19 cellular contexts compared by ENCODE assay signal in the genomic region with DNA sequence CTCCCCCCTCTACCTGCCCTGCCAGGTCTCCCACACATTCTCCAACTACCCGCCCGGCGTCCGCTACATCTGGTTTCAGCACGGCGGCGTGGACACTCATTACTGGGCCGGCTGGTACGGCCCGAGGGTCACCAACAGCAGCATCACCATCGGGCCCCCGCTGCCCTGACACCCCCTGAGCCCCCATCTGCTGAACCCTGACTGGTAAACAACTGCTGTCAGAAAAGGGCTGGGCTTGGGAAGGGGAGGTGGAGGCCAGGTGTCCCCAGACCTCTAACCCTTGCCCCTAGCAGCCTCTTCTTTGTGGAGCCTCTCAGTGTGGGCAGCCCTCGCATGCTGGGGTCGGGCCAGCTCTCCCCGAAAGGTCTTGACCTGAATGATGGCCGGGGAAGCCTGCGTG. TPM values are rescaled to one million over a fixed set of nuclear protein-coding genes. Genes with fewer than 3 reads are reported as not detected.
A peak's percentile ranks its signal among the peaks of the same experiment; 100 is the strongest.
DNase-seq lines count a peak whose midpoint lies in the region; ATAC-seq and TF ChIP-seq lines count a peak whose summit lies in the region.
"Had no signal": no experiment of that assay in that cellular context is flagged by ENCODE, and none has a peak within 500 bp of the region (broad histone marks: within the 10 kb centered on the region; RNA-seq: fewer than 3 reads in every experiment).

No MANE protein-coding gene starts in this region.

- H3K27ac ChIP-seq in CD4-positive, alpha-beta T cell (ENCODE audit: low read depth, low read length), result no peak overlapping the region
- H3K27ac ChIP-seq in IMR-90 (ENCODE audit: insufficient read depth, low read length) (no peak overlapping the region), osteoblast (ENCODE audit: low read depth, low read length) (no peak overlapping the region)
- H3K27ac ChIP-seq: BLaER1 treated with 17β-estradiol and CSF1 and Interleukin-3, amounts not matched to agents 10 nM and 100 nM; HL-60 had no signal

- H3K79me2 ChIP-seq in osteoblast (ENCODE audit: insufficient read depth, low read length), result no peaks in the 10 kb centered on the region

- H3K9ac ChIP-seq in IMR-90 (ENCODE audit: low read depth, low read length), result no peak overlapping the region
- H3K9ac ChIP-seq: BLaER1 treated with 17β-estradiol and CSF1 and Interleukin-3, amounts not matched to agents 10 nM and 100 nM had no signal

- no peak overlapping the region for H3K4ac ChIP-seq in IMR-90 (ENCODE audit: low read depth, low read length)

- TF ChIP-seq RAD21 in IMR-90 (IDR thresholded peaks at IDR 0.05; ENCODE audit: low read length), result no peak

- BruUV-seq in IMR-90 (replicated peaks; lab: Mats Ljungman, UMichigan), result no TSS peak

- POLR2A ChIA-PET in CD4-positive, alpha-beta T cell (lab: Charles Lee), result no interaction called here
- POLR2A ChIA-PET in IMR-90 (lab: Charles Lee; ENCODE audit: unreplicated experiment), result no interaction called here

- no peak overlapping the region for H3K14ac ChIP-seq in IMR-90 (replicated peaks; ENCODE audit: low read depth, low read length)

- TF ChIP-seq POLR2A in IMR-90 (IDR thresholded peaks at IDR 0.05; ENCODE audit: low read depth, low read length), result no peak

- WGBS in IMR-90 (ENCODE audit: extremely low coverage in 2 of 2, insufficient read length in 1 of 2), 2 experiments, result 97% methylated on average over 7 of the region's 17 CpGs; no CpG with 5 or more reads in 1 of the 2 experiments

- DNase-seq in CD4-positive, alpha-beta T cell, result no peak
- no peak for DNase-seq in IMR-90
- DNase-seq in neural crest cell (ENCODE audit: low read depth, low spot score), result no peak
- DNase-seq in H4 (ENCODE audit: low spot score), result no peak
- DNase-seq in osteoblast (ENCODE audit: insufficient read length, low spot score, missing footprints), result no peak
- no peak for DNase-seq in DMS53 treated with DMSO at 0.1 percent for 48 hours (lab: John Stamatoyannopoulos, UW; ENCODE audit: unreplicated experiment)
- DNase-seq: 8988T; CD8-positive, alpha-beta memory T cell; COR-L47; DMS 273 treated with DMSO at 0.1 percent for 48 hours; DMS53; HFFc6; KG1 had no signal

- CTCF ChIA-PET in CD4-positive, alpha-beta T cell (lab: Charles Lee), result interaction anchor here (2.7 kb wide), 1 partner anchor 59 kb away, joined by 6 read pairs; no protein-coding TSS in a partner anchor
- CTCF ChIA-PET in IMR-90 (lab: Yijun Ruan, JAX), result no interaction called here

- no peaks in the 10 kb centered on the region for H3K27me3 Mint-ChIP-seq in CD4-positive, alpha-beta T cell
- peaks cover 24% of the 10 kb centered on the region for H3K27me3 Mint-ChIP-seq in neural crest cell (ENCODE audit: low read depth)
- H3K27me3 Mint-ChIP-seq: B cell; CD8-positive, alpha-beta memory T cell; IgD-negative memory B cell had no signal

- no peaks in the 10 kb centered on the region for H4K20me1 ChIP-seq in IMR-90 (ENCODE audit: insufficient read depth, low read length)
- no peaks in the 10 kb centered on the region for H4K20me1 ChIP-seq in osteoblast (ENCODE audit: insufficient read depth, low read length)

- dilution Hi-C loops in IMR-90 (cut with HindIII; ENCODE audit: low sequenced_read_pairs, unreplicated experiment), result no loop called here

- no peak overlapping the region for H2BK20ac ChIP-seq in IMR-90 (ENCODE audit: low read depth, low read length)

- H3K4me1 ChIP-seq in IMR-90 (ENCODE audit: control insufficient read depth, insufficient read depth, low read length) (no peaks in the 10 kb centered on the region), osteoblast (ENCODE audit: insufficient read depth, low read length) (no peaks in the 10 kb centered on the region)

- no peak for TF ChIP-seq CTCF in CD4-positive, alpha-beta T cell (IDR thresholded peaks at IDR 0.05)
- no peak for TF ChIP-seq CTCF in IMR-90 (conservative IDR thresholded peaks at IDR 0.05; ENCODE audit: low read depth, low read length)
- TF ChIP-seq CTCF in neural crest cell (conservative IDR thresholded peaks at IDR 0.05), result no peak
- TF ChIP-seq CTCF in osteoblast (IDR thresholded peaks at IDR 0.05; ENCODE audit: extremely low read depth, low read depth, low read length), result no peak

- H2AK9ac ChIP-seq in IMR-90 (replicated peaks; ENCODE audit: low read depth, low read length, poor library complexity), result peak overlapping the region; percentile 24

- no peaks in the 10 kb centered on the region for H3K9me1 ChIP-seq in IMR-90 (ENCODE audit: insufficient read depth, low read length)

- H3K18ac ChIP-seq in IMR-90 (ENCODE audit: low read depth, low read length), result no peak overlapping the region

- no peak overlapping the region for H2BK5ac ChIP-seq in IMR-90 (ENCODE audit: low read depth, low read length, poor library complexity, severe bottlenecking)

- no peak overlapping the region for H2BK120ac ChIP-seq in IMR-90 (ENCODE audit: low read depth, low read length)

- no peak overlapping the region for H4K8ac ChIP-seq in IMR-90 (ENCODE audit: low read depth in 2 of 2, low read length in 2 of 2)

- H3K56ac ChIP-seq in IMR-90 (ENCODE audit: extremely low read depth, insufficient read depth, low read length), result no peak overlapping the region

- H3K4me3 ChIP-seq in IMR-90 (ENCODE audit: insufficient read depth, low read depth, low read length) (no peak overlapping the region), osteoblast (ENCODE audit: insufficient read depth, low read length) (no peak overlapping the region)
- H3K4me3 ChIP-seq: BLaER1 treated with 17β-estradiol and CSF1 and Interleukin-3, amounts not matched to agents 10 nM and 100 nM; HAP-1 had no signal

- no peak overlapping the region for H2AK5ac ChIP-seq in IMR-90 (ENCODE audit: low read depth, low read length)

- no peaks in the 10 kb centered on the region for H3K9me3 Mint-ChIP-seq in CD4-positive, alpha-beta T cell
- no peaks in the 10 kb centered on the region for H3K9me3 Mint-ChIP-seq in neural crest cell
- H3K9me3 Mint-ChIP-seq: CD8-positive, alpha-beta memory T cell; HFFc6; IgD-negative memory B cell had no signal

- peaks cover 19% of the 10 kb centered on the region for H3K36me3 ChIP-seq in IMR-90 (ENCODE audit: control insufficient read depth, insufficient read depth, low read length)
- no peaks in the 10 kb centered on the region for H3K36me3 ChIP-seq in osteoblast (ENCODE audit: insufficient read depth, low read length)

- peaks cover under 1% of the 10 kb centered on the region for H3K4me1 Mint-ChIP-seq in CD4-positive, alpha-beta T cell (ENCODE audit: low read depth)
- H3K4me1 Mint-ChIP-seq in neural crest cell, result no peaks in the 10 kb centered on the region

- no peak overlapping the region for H4K91ac ChIP-seq in IMR-90 (ENCODE audit: insufficient read depth, low read depth, low read length)

- no peak overlapping the region for H3K4me2 ChIP-seq in IMR-90 (ENCODE audit: low read depth, low read length)
- H3K4me2 ChIP-seq in osteoblast (ENCODE audit: insufficient read depth, low read length), result no peak overlapping the region
- H3K4me2 ChIP-seq: BLaER1 treated with 17β-estradiol and CSF1 and Interleukin-3, amounts not matched to agents 10 nM and 100 nM had no signal

- H3K27ac Mint-ChIP-seq in CD4-positive, alpha-beta T cell, result no peak overlapping the region
- H3K27ac Mint-ChIP-seq in neural crest cell (ENCODE audit: unreplicated experiment), result no peak overlapping the region
- H3K27ac Mint-ChIP-seq: B cell, HFFc6, IgD-negative memory B cell had no signal

- no peaks in the 10 kb centered on the region for H3K9me3 ChIP-seq in CD4-positive, alpha-beta T cell (ENCODE audit: control insufficient read depth, low read length)
- H3K9me3 ChIP-seq in IMR-90 (ENCODE audit: control insufficient read depth, insufficient read depth, low read length), result no peaks in the 10 kb centered on the region
- H3K9me3 ChIP-seq in osteoblast (ENCODE audit: low read depth, low read length), result no peaks in the 10 kb centered on the region
- H3K9me3 ChIP-seq: BLaER1 treated with 17β-estradiol and CSF1 and Interleukin-3, amounts not matched to agents 10 nM and 100 nM; HAP-1 had no signal

- no peaks in the 10 kb centered on the region for H3K79me1 ChIP-seq in IMR-90 (ENCODE audit: low read depth in 1 of 2, low read length in 2 of 2)

- H2AFZ ChIP-seq in IMR-90 (replicated peaks; ENCODE audit: low read length, poor library complexity), result no peak overlapping the region
- no peak overlapping the region for H2AFZ ChIP-seq in osteoblast (ENCODE audit: low read length)

- no peak overlapping the region for H3K23ac ChIP-seq in IMR-90 (ENCODE audit: low read depth, low read length)

- H3K27me3 ChIP-seq in CD4-positive, alpha-beta T cell (ENCODE audit: control insufficient read depth, insufficient read depth, low read length), result no peaks in the 10 kb centered on the region
- no peaks in the 10 kb centered on the region for H3K27me3 ChIP-seq in IMR-90 (ENCODE audit: control insufficient read depth, insufficient read depth, low read length)
- H3K27me3 ChIP-seq in osteoblast (ENCODE audit: insufficient read depth, low read length), result no peaks in the 10 kb centered on the region
- H3K27me3 ChIP-seq: BLaER1 treated with 17β-estradiol and CSF1 and Interleukin-3, amounts not matched to agents 10 nM and 100 nM had no signal

- intact Hi-C loops in CD4-positive, alpha-beta T cell (cut with DNase I, micrococcal nuclease), result no loop called here
- intact Hi-C loops in IMR-90 (cut with micrococcal nuclease), result no loop called here

- H4K5ac ChIP-seq in IMR-90 (ENCODE audit: low read depth, low read length), result no peak overlapping the region

- H3K36me3 Mint-ChIP-seq in CD4-positive, alpha-beta T cell (ENCODE audit: low read depth), result peaks cover 53% of the 10 kb centered on the region
- no peaks in the 10 kb centered on the region for H3K36me3 Mint-ChIP-seq in neural crest cell (ENCODE audit: low read depth)

- peak overlapping the region; percentile 11 for H3K4me3 Mint-ChIP-seq in CD4-positive, alpha-beta T cell
- peak overlapping the region; percentile 49 for H3K4me3 Mint-ChIP-seq in neural crest cell
- H3K4me3 Mint-ChIP-seq: B cell, HFFc6 had no signal

- no peak overlapping the region for H2BK15ac ChIP-seq in IMR-90 (ENCODE audit: low read depth, low read length)

- ATAC-seq in CD4-positive, alpha-beta T cell (ENCODE audit: poor library complexity), result no peak
- no peak for ATAC-seq in IMR-90 (ENCODE audit: low read depth)

- in situ Hi-C loops in IMR-90 (cut with MboI; ENCODE audit: low sequenced_read_pairs), result no loop called here

RNA-seq across cellular contexts. Expression of a gene that starts 2.9 kb away (rescaled TPM):
- 1 to 10 TPM; 1.6 to 1.9 TPM for total RNA-seq in CD4-positive, alpha-beta T cell
- total RNA-seq in IMR-90 (2012; rRNA removed) (6.4 and 6.8 TPM in 2 replicates), neural crest cell (1.2 and 1.5 TPM in 2 replicates), osteoblast (8.7 and 8.8 TPM in 2 replicates)
- polyA plus RNA-seq in IMR-90 (2012; rRNA removed), result 7.5 and 9.9 TPM in 2 replicates
- 7.1 and 11.6 TPM in 2 replicates for polyA plus RNA-seq in IMR-90 (2012; cell fraction: cytosol; rRNA removed)
- polyA plus RNA-seq in IMR-90 (2012; cell fraction: nucleus; rRNA removed; ENCODE audit: low replicate concordance), result 2.6 and 3.8 TPM in 2 replicates
- total RNA-seq in H4 (2014; rRNA removed; shearing (Covaris generic)), result 7.2 and 7.4 TPM in 2 replicates

RNA-seq across cellular contexts. Expression of a gene that starts 6.4 kb away (rescaled TPM):
- total RNA-seq in CD4-positive, alpha-beta T cell, result 10 to 100 TPM; 44.9 to 48.4 TPM
- total RNA-seq in IMR-90 (2012; rRNA removed) (7.8 and 9.3 TPM in 2 replicates), neural crest cell (9.7 and 10.7 TPM in 2 replicates), osteoblast (14.4 and 16.3 TPM in 2 replicates)
- 25.5 and 30.5 TPM in 2 replicates for polyA plus RNA-seq in IMR-90 (2012; rRNA removed)
- 23.4 and 34.2 TPM in 2 replicates for polyA plus RNA-seq in IMR-90 (2012; cell fraction: cytosol; rRNA removed)
- polyA plus RNA-seq in IMR-90 (2012; cell fraction: nucleus; rRNA removed; ENCODE audit: low replicate concordance), result 165 and 273 TPM in 2 replicates
- 7.8 and 8.8 TPM in 2 replicates for total RNA-seq in H4 (2014; rRNA removed; shearing (Covaris generic))

RNA-seq across cellular contexts. Expression of a gene that starts 6.9 kb away (rescaled TPM):
- total RNA-seq in CD4-positive, alpha-beta T cell, result 1 to 10 TPM; 3.2 to 3.7 TPM
- 0.36 and 0.56 TPM in 2 replicates for total RNA-seq in IMR-90 (2012; rRNA removed)
- 1.7 and 2.1 TPM in 2 replicates for polyA plus RNA-seq in IMR-90 (2012; rRNA removed)
- polyA plus RNA-seq in IMR-90 (2012; cell fraction: cytosol; rRNA removed), result 4.2 and 9.1 TPM in 2 replicates
- polyA plus RNA-seq in IMR-90 (2012; cell fraction: nucleus; rRNA removed; ENCODE audit: low replicate concordance), result 6.0 and 6.5 TPM in 2 replicates
- 0.30 and 0.61 TPM in 2 replicates for total RNA-seq in neural crest cell
- total RNA-seq in H4 (2014; rRNA removed; shearing (Covaris generic)), result 0.76 and 2.3 TPM in 2 replicates
- 0.29 and 0.36 TPM in 2 replicates for total RNA-seq in osteoblast
- total RNA-seq: A673 had no signal

RNA-seq across cellular contexts. Expression of a gene that starts 19.8 kb away (rescaled TPM):
- 10 to 100 TPM; 24.6 to 28.3 TPM for total RNA-seq in CD4-positive, alpha-beta T cell
- total RNA-seq in IMR-90 (2012; rRNA removed), result 44.6 and 47.5 TPM in 2 replicates
- polyA plus RNA-seq in IMR-90 (2012; rRNA removed), result 70.9 and 80.4 TPM in 2 replicates
- polyA plus RNA-seq in IMR-90 (2012; cell fraction: cytosol; rRNA removed), result 71.3 and 77.4 TPM in 2 replicates
- polyA plus RNA-seq in IMR-90 (2012; cell fraction: nucleus; rRNA removed; ENCODE audit: low replicate concordance), result 53.4 and 70.4 TPM in 2 replicates
- total RNA-seq in neural crest cell, result 106 and 111 TPM in 2 replicates
- total RNA-seq in H4 (2014; rRNA removed; shearing (Covaris generic)), result 130 and 134 TPM in 2 replicates
- total RNA-seq in osteoblast, result 20.6 and 22.7 TPM in 2 replicates

RNA-seq across cellular contexts. Expression of a gene that starts 30.4 kb away (rescaled TPM):
- total RNA-seq in CD4-positive, alpha-beta T cell, result under 1 TPM; 0.05 to 0.08 TPM
- total RNA-seq in IMR-90 (2012; rRNA removed), result under 0.01 TPM in 2 replicates
- polyA plus RNA-seq in IMR-90 (2012; rRNA removed), result 0.01 and 0.02 TPM in 2 replicates
- 0.02 TPM in 1 of 2 replicates, not detected in the other for polyA plus RNA-seq in IMR-90 (2012; cell fraction: cytosol; rRNA removed)
- polyA plus RNA-seq in IMR-90 (2012; cell fraction: nucleus; rRNA removed; ENCODE audit: low replicate concordance), result 0.01 TPM in 1 of 2 replicates, not detected in the other
- total RNA-seq in neural crest cell, result 9.7 TPM in 2 replicates
- not detected in 2 replicates for total RNA-seq in H4 (2014; rRNA removed; shearing (Covaris generic))
- total RNA-seq in osteoblast, result under 0.01 TPM in 2 replicates
- total RNA-seq: HFFc6 had no signal
